ENCODE assay signal across 1 cellular context in the genomic region with DNA sequence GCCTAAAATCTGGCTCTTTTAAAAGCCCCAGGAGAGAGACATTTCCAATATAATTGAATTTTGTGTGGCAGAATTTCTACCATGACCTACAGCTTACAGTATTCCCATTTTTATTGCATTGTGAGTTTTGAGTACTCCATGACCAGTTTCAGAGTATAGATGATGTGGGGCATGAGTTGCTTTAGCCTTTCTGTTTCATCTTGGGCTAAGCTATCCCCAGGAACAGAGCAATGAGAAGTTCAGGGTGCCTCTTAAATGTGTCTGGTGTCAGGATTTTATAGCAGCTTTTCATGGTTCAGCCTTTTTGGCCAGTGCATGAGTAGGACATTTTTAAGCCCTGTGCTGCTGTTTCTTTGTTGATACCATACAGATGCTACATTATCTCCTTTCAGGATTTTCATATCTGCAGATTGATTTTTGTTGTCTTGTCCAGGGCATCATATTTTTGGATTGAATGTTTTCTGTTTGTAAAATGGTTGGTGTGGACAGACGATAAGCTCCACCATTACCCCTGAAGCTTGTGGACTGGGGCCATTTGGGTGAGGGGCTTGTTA.
TF ChIP-seq lines count a peak whose summit lies in the region.

No MANE protein-coding gene starts in this region.

TF ChIP-seq in WTC11, 78 proteins besides CTCF, POLR2A, EP300 and RAD21 (continued from another document):
- TF ChIP-seq, protein P1, sequence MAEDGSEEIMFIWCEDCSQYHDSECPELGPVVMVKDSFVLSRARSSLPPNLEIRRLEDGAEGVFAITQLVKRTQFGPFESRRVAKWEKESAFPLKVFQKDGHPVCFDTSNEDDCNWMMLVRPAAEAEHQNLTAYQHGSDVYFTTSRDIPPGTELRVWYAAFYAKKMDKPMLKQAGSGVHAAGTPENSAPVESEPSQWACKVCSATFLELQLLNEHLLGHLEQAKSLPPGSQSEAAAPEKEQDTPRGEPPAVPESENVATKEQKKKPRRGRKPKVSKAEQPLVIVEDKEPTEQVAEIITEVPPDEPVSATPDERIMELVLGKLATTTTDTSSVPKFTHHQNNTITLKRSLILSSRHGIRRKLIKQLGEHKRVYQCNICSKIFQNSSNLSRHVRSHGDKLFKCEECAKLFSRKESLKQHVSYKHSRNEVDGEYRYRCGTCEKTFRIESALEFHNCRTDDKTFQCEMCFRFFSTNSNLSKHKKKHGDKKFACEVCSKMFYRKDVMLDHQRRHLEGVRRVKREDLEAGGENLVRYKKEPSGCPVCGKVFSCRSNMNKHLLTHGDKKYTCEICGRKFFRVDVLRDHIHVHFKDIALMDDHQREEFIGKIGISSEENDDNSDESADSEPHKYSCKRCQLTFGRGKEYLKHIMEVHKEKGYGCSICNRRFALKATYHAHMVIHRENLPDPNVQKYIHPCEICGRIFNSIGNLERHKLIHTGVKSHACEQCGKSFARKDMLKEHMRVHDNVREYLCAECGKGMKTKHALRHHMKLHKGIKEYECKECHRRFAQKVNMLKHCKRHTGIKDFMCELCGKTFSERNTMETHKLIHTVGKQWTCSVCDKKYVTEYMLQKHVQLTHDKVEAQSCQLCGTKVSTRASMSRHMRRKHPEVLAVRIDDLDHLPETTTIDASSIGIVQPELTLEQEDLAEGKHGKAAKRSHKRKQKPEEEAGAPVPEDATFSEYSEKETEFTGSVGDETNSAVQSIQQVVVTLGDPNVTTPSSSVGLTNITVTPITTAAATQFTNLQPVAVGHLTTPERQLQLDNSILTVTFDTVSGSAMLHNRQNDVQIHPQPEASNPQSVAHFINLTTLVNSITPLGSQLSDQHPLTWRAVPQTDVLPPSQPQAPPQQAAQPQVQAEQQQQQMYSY (CRISPR knock-in tag; IDR thresholded peaks at IDR 0.05): no peak
- TF ChIP-seq NR2C2 (CRISPR knock-in tag; IDR thresholded peaks at IDR 0.05) (no peak), ZNF121 (CRISPR knock-in tag; IDR thresholded peaks at IDR 0.05) (no peak), ZNF416 (CRISPR knock-in tag; IDR thresholded peaks at IDR 0.05) (no peak), ZNF263 (CRISPR knock-in tag; IDR thresholded peaks at IDR 0.05; ENCODE audit: low read depth) (no peak), TCF7 (CRISPR knock-in tag; IDR thresholded peaks at IDR 0.05; ENCODE audit: low read depth) (no peak), ZNF396 (CRISPR knock-in tag; IDR thresholded peaks at IDR 0.05; ENCODE audit: borderline replicate concordance) (no peak)
- TF ChIP-seq, protein P2, sequence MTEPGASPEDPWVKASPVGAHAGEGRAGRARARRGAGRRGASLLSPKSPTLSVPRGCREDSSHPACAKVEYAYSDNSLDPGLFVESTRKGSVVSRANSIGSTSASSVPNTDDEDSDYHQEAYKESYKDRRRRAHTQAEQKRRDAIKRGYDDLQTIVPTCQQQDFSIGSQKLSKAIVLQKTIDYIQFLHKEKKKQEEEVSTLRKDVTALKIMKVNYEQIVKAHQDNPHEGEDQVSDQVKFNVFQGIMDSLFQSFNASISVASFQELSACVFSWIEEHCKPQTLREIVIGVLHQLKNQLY (CRISPR knock-in tag; IDR thresholded peaks at IDR 0.05): no peak
- TF ChIP-seq, protein P3, sequence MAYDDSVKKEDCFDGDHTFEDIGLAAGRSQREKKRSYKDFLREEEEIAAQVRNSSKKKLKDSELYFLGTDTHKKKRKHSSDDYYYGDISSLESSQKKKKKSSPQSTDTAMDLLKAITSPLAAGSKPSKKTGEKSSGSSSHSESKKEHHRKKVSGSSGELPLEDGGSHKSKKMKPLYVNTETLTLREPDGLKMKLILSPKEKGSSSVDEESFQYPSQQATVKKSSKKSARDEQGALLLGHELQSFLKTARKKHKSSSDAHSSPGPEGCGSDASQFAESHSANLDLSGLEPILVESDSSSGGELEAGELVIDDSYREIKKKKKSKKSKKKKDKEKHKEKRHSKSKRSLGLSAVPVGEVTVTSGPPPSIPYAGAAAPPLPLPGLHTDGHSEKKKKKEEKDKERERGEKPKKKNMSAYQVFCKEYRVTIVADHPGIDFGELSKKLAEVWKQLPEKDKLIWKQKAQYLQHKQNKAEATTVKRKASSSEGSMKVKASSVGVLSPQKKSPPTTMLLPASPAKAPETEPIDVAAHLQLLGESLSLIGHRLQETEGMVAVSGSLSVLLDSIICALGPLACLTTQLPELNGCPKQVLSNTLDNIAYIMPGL (CRISPR knock-in tag; IDR thresholded peaks at IDR 0.05): no peak
